ENCODE assay signal across 16 cellular contexts in genomic region chr7:80644054-80644453, GRCh38. TPM values are rescaled to one million over a fixed set of nuclear protein-coding genes. Genes with fewer than 3 reads are reported as not detected.
"Had no signal": no experiment of that assay in that cellular context is flagged by ENCODE, and none has a peak within 500 bp of the region (broad histone marks: within the 10 kb centered on the region; RNA-seq: fewer than 3 reads in every experiment).

No MANE protein-coding gene starts in this region.

- H3K4me3 Mint-ChIP-seq: activated CD4-positive, alpha-beta T cell treated with anti-CD3 and anti-CD28 coated beads, Interleukin-2, amount 10 ng/mL, durations not matched to agents 7 days and 5 days; activated naive CD4-positive, alpha-beta T cell treated with anti-CD3 and anti-CD28 coated beads, Interleukin-2, amount 10 ng/mL, durations not matched to agents 7 days and 5 days; activated T-helper 17 cell treated with anti-CD3 and anti-CD28 coated beads, Interleukin-2, amount 50 U/mL, for 72 hours; naive B cell; stimulated activated effector memory CD8-positive, alpha-beta T cell treated with anti-CD3 and anti-CD28 coated beads, Interleukin-12 subunit alpha, Interleukin-12 subunit beta, amount 100 ng/mL, for 72 hours had no signal

- H3K27ac Mint-ChIP-seq: activated CD4-positive, alpha-beta T cell treated with anti-CD3 and anti-CD28 coated beads, Interleukin-2, amount 10 ng/mL, durations not matched to agents 7 days and 5 days; activated naive CD4-positive, alpha-beta T cell treated with anti-CD3 and anti-CD28 coated beads, Interleukin-2, amount 10 ng/mL, durations not matched to agents 7 days and 5 days; activated T-helper 17 cell treated with anti-CD3 and anti-CD28 coated beads, Interleukin-2, amount 50 U/mL, for 72 hours; naive B cell; stimulated activated effector memory CD8-positive, alpha-beta T cell treated with anti-CD3 and anti-CD28 coated beads, Interleukin-12 subunit alpha, Interleukin-12 subunit beta, amount 100 ng/mL, for 72 hours had no signal

- H3K36me3 ChIP-seq: transverse colon had no signal

- H3K27ac ChIP-seq: foreskin keratinocyte, parathyroid adenoma, transverse colon had no signal

- ATAC-seq: activated T-helper 17 cell treated with anti-CD3 and anti-CD28 coated beads, Interleukin-2, amount 50 U/mL, for 72 hours; stimulated activated effector memory CD8-positive, alpha-beta T cell treated with anti-CD3 and anti-CD28 coated beads, Interleukin-12 subunit alpha, Interleukin-12 subunit beta, amount 100 ng/mL, for 72 hours had no signal

- H3K4me3 ChIP-seq: lung, transverse colon had no signal

- H3K4me1 ChIP-seq: foreskin keratinocyte, parathyroid adenoma, transverse colon had no signal

- H3K27me3 Mint-ChIP-seq: activated CD4-positive, alpha-beta T cell treated with anti-CD3 and anti-CD28 coated beads, Interleukin-2, amount 10 ng/mL, durations not matched to agents 7 days and 5 days; activated naive CD4-positive, alpha-beta T cell treated with anti-CD3 and anti-CD28 coated beads, Interleukin-2, amount 10 ng/mL, durations not matched to agents 7 days and 5 days; activated T-helper 17 cell treated with anti-CD3 and anti-CD28 coated beads, Interleukin-2, amount 50 U/mL, for 72 hours had no signal

- H3K9me3 Mint-ChIP-seq: activated CD4-positive, alpha-beta T cell treated with anti-CD3 and anti-CD28 coated beads, Interleukin-2, amount 10 ng/mL, durations not matched to agents 7 days and 5 days; activated naive CD4-positive, alpha-beta T cell treated with anti-CD3 and anti-CD28 coated beads, Interleukin-2, amount 10 ng/mL, durations not matched to agents 7 days and 5 days; activated T-helper 17 cell treated with anti-CD3 and anti-CD28 coated beads, Interleukin-2, amount 50 U/mL, for 72 hours; naive B cell had no signal

- H3K9ac ChIP-seq: parathyroid adenoma, SK-N-SH had no signal

- H3K36me3 Mint-ChIP-seq: activated naive CD4-positive, alpha-beta T cell treated with anti-CD3 and anti-CD28 coated beads, Interleukin-2, amount 10 ng/mL, durations not matched to agents 7 days and 5 days; naive B cell; stimulated activated effector memory CD8-positive, alpha-beta T cell treated with anti-CD3 and anti-CD28 coated beads, Interleukin-12 subunit alpha, Interleukin-12 subunit beta, amount 100 ng/mL, for 72 hours had no signal

- H3K4me1 Mint-ChIP-seq: activated CD4-positive, alpha-beta T cell treated with anti-CD3 and anti-CD28 coated beads, Interleukin-2, amount 10 ng/mL, durations not matched to agents 7 days and 5 days; activated naive CD4-positive, alpha-beta T cell treated with anti-CD3 and anti-CD28 coated beads, Interleukin-2, amount 10 ng/mL, durations not matched to agents 7 days and 5 days; activated T-helper 17 cell treated with anti-CD3 and anti-CD28 coated beads, Interleukin-2, amount 50 U/mL, for 72 hours; naive B cell; stimulated activated effector memory CD8-positive, alpha-beta T cell treated with anti-CD3 and anti-CD28 coated beads, Interleukin-12 subunit alpha, Interleukin-12 subunit beta, amount 100 ng/mL, for 72 hours had no signal

- H3K27me3 ChIP-seq: foreskin keratinocyte, transverse colon had no signal

- H3K9me3 ChIP-seq: transverse colon had no signal

- DNase-seq: activated CD4-positive, alpha-beta T cell treated with anti-CD3 and anti-CD28 coated beads, Interleukin-2, amount 10 ng/mL, durations not matched to agents 7 days and 5 days; activated CD4-positive, CD25-positive, alpha-beta regulatory T cell; activated CD8-positive, alpha-beta memory T cell treated with anti-CD3 and anti-CD28 coated beads for 24 hours; activated naive CD4-positive, alpha-beta T cell treated with anti-CD3 and anti-CD28 coated beads, Interleukin-2, amount 10 ng/mL, durations not matched to agents 7 days and 5 days; dermis blood vessel endothelial cell; naive B cell; SK-N-SH; small intestine; transverse colon had no signal

RNA-seq across cellular contexts. Expression of gene CD36, which starts 5.6 kb away (rescaled TPM):
- total RNA-seq: activated CD4-positive, alpha-beta T cell treated with anti-CD3 and anti-CD28 coated beads, Interleukin-2, amount 10 ng/mL, durations not matched to agents 7 days and 5 days; activated T-helper 17 cell treated with anti-CD3 and anti-CD28 coated beads, Interleukin-2, amount 50 U/mL, for 72 hours; foreskin keratinocyte; kidney epithelial cell; T-helper 1 cell treated with Interleukin-12 subunit alpha and Interleukin-12 subunit beta and Interleukin-4 antibody, amounts not matched to agents 30 ng/mL and 1 ng/mL, for 36 hours had no signal
